2 cellular contexts compared by ENCODE assay signal in the genomic region with DNA sequence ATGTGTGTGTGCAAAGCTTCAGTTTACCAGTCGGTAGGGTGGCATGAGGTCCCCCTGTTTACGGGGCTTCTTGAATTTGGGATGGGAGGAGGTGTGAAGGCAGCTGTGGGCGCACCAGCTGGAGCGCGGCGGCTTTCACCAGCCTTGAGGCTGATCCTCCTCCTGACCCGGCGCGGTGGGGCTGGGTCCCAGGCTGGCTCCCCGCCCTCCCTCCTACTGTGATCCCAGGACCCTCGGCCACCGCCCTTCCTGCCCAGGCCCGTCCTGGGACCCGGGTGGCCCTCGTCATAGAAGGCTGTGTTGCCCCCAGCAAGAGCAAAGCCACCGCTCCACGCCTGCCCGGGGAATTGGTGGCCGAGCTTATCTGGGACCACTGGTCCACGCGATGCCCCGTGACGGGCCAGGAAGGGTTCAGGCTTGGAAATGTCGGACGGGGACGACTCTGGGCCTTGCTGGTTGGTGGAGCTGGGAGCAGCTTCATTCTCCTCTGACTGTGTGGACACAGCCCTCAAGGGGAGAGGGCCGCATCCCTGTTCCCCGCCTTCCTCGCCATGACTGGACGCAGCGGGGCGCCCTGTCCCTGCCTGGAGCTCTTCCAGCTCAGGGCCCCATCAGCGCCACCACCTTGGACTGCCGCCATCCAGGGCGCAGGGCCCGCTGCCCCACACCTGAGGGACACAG.
TF ChIP-seq lines count a peak whose summit lies in the region.

No MANE protein-coding gene starts in this region.

TF ChIP-seq in SK-N-SH, 30 proteins besides CTCF, POLR2A, EP300 and RAD21 (continued from another document):
- TF ChIP-seq TAF1 (IDR thresholded peaks at IDR 0.05; ENCODE audit: borderline replicate concordance, low read depth, low read length): no peak
- TF ChIP-seq, protein P1, sequence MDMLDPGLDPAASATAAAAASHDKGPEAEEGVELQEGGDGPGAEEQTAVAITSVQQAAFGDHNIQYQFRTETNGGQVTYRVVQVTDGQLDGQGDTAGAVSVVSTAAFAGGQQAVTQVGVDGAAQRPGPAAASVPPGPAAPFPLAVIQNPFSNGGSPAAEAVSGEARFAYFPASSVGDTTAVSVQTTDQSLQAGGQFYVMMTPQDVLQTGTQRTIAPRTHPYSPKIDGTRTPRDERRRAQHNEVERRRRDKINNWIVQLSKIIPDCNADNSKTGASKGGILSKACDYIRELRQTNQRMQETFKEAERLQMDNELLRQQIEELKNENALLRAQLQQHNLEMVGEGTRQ (IDR thresholded peaks at IDR 0.05; ENCODE audit: borderline replicate concordance, low read depth, low read length): no peak
- TF ChIP-seq, protein P2, sequence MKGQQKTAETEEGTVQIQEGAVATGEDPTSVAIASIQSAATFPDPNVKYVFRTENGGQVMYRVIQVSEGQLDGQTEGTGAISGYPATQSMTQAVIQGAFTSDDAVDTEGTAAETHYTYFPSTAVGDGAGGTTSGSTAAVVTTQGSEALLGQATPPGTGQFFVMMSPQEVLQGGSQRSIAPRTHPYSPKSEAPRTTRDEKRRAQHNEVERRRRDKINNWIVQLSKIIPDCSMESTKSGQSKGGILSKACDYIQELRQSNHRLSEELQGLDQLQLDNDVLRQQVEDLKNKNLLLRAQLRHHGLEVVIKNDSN (IDR thresholded peaks at IDR 0.05; ENCODE audit: borderline replicate concordance, low read depth): no peak
- no peak for TF ChIP-seq FOSL2 (IDR thresholded peaks at IDR 0.05; ENCODE audit: borderline replicate concordance, low read depth)
- TF ChIP-seq TCF12 (IDR thresholded peaks at IDR 0.05): no peak
- TF ChIP-seq GATA2 (CRISPR knock-in tag; IDR thresholded peaks at IDR 0.05): no peak
- TF ChIP-seq, protein P3, sequence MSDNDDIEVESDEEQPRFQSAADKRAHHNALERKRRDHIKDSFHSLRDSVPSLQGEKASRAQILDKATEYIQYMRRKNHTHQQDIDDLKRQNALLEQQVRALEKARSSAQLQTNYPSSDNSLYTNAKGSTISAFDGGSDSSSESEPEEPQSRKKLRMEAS (IDR thresholded peaks at IDR 0.05; ENCODE audit: low read depth): no peak
- TF ChIP-seq POLR2AphosphoS5 (IDR thresholded peaks at IDR 0.05; ENCODE audit: low read depth, low read length): no peak

TF ChIP-seq in SK-N-SH treated with all-trans-retinoic acid at 6 μM for 48 hours, 23 proteins besides CTCF, POLR2A, EP300 and RAD21 (continued from another document):
- TF ChIP-seq, protein P4, sequence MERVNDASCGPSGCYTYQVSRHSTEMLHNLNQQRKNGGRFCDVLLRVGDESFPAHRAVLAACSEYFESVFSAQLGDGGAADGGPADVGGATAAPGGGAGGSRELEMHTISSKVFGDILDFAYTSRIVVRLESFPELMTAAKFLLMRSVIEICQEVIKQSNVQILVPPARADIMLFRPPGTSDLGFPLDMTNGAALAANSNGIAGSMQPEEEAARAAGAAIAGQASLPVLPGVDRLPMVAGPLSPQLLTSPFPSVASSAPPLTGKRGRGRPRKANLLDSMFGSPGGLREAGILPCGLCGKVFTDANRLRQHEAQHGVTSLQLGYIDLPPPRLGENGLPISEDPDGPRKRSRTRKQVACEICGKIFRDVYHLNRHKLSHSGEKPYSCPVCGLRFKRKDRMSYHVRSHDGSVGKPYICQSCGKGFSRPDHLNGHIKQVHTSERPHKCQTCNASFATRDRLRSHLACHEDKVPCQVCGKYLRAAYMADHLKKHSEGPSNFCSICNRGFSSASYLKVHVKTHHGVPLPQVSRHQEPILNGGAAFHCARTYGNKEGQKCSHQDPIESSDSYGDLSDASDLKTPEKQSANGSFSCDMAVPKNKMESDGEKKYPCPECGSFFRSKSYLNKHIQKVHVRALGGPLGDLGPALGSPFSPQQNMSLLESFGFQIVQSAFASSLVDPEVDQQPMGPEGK (CRISPR knock-in tag; IDR thresholded peaks at IDR 0.05; ENCODE audit: borderline replicate concordance): no peak
- TF ChIP-seq RARB (CRISPR knock-in tag; IDR thresholded peaks at IDR 0.05) (no peak), OSR1 (CRISPR knock-in tag; IDR thresholded peaks at IDR 0.05) (no peak), CSDC2 (CRISPR knock-in tag; IDR thresholded peaks at IDR 0.05) (no peak), ISL1 (CRISPR knock-in tag; IDR thresholded peaks at IDR 0.05) (no peak)
- TF ChIP-seq, protein P5, sequence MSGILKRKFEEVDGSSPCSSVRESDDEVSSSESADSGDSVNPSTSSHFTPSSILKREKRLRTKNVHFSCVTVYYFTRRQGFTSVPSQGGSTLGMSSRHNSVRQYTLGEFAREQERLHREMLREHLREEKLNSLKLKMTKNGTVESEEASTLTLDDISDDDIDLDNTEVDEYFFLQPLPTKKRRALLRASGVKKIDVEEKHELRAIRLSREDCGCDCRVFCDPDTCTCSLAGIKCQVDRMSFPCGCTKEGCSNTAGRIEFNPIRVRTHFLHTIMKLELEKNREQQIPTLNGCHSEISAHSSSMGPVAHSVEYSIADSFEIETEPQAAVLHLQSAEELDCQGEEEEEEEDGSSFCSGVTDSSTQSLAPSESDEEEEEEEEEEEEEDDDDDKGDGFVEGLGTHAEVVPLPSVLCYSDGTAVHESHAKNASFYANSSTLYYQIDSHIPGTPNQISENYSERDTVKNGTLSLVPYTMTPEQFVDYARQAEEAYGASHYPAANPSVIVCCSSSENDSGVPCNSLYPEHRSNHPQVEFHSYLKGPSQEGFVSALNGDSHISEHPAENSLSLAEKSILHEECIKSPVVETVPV (CRISPR knock-in tag; IDR thresholded peaks at IDR 0.05): no peak
TF ChIP-seq in SK-N-SH treated with all-trans-retinoic acid at 6 μM for 48 hours: peak in this region for 0.
